ENCODE assay signal across 23 cellular contexts in genomic region chr1:62184291-62184690, GRCh38. TPM values are rescaled to one million over a fixed set of nuclear protein-coding genes. Genes with fewer than 3 reads are reported as not detected.
DNase-seq lines count a peak whose midpoint lies in the region; ATAC-seq and TF ChIP-seq lines count a peak whose summit lies in the region.
"Had no signal": no experiment of that assay in that cellular context is flagged by ENCODE, and none has a peak within 500 bp of the region (broad histone marks: within the 10 kb centered on the region; RNA-seq: fewer than 3 reads in every experiment).

No MANE protein-coding gene starts in this region.

- no peaks in the 10 kb centered on the region for H3K9me2 ChIP-seq in GM23338 (ENCODE audit: insufficient read depth)

- DNase-seq in NCI-H82 (lab: John Stamatoyannopoulos, UW): peak; percentile 54
- DNase-seq in NCI-H82 treated with DMSO at 0.1 percent for 48 hours (lab: John Stamatoyannopoulos, UW; ENCODE audit: unreplicated experiment): no peak
- DNase-seq in GM23338 (ENCODE audit: low spot score): no peak
- DNase-seq in WERI-Rb-1: peak; percentile 74
- DNase-seq in endodermal cell: peak; percentile 33
- DNase-seq in T-helper 1 cell: no peak
- no peak for DNase-seq in GM10248 (ENCODE audit: extremely low spot score)
- DNase-seq: 8988T; ACHN; AML-193; BE2C; CD4-positive, alpha-beta T cell; CD8-positive, alpha-beta memory T cell; DMS153; DND-41; GOT3; H7 had no signal

- H3K79me2 ChIP-seq in GM23338 (replicated peaks; ENCODE audit: insufficient read depth): no peaks in the 10 kb centered on the region

- H3K4me3 ChIP-seq in GM23338 (no peak overlapping the region), WERI-Rb-1 (ENCODE audit: low read depth, low read length) (no peak overlapping the region), endodermal cell (ENCODE audit: low read length) (no peak overlapping the region)
- H3K4me3 ChIP-seq: A549; BLaER1 treated with 17β-estradiol and CSF1 and Interleukin-3, amounts not matched to agents 10 nM and 100 nM; GM12878 had no signal

- H3K27me3 ChIP-seq in GM23338 (ENCODE audit: insufficient read depth) (no peaks in the 10 kb centered on the region), WERI-Rb-1 (ENCODE audit: insufficient read depth, low read depth, severe bottlenecking) (no peaks in the 10 kb centered on the region), endodermal cell (ENCODE audit: control insufficient read depth, insufficient read depth, low read length, poor library complexity, severe bottlenecking) (no peaks in the 10 kb centered on the region)
- H3K27me3 ChIP-seq: BE2C; BLaER1 treated with 17β-estradiol and CSF1 and Interleukin-3, amounts not matched to agents 10 nM and 100 nM had no signal

- H4K20me1 ChIP-seq in GM23338 (replicated peaks; ENCODE audit: insufficient read depth): no peaks in the 10 kb centered on the region
- H4K20me1 ChIP-seq: BLaER1 treated with 17β-estradiol and CSF1 and Interleukin-3, amounts not matched to agents 10 nM and 100 nM had no signal

- no peak overlapping the region for H3K4me2 ChIP-seq in GM23338
- H3K4me2 ChIP-seq: A549; BLaER1 treated with 17β-estradiol and CSF1 and Interleukin-3, amounts not matched to agents 10 nM and 100 nM had no signal

- ATAC-seq in GM23338 (no peak), HG02642 (IDR thresholded peaks at IDR 0.05; ENCODE audit: poor library complexity, unreplicated experiment) (no peak)
- ATAC-seq: A549, GM12878, HCT116 had no signal

- no peaks in the 10 kb centered on the region for H3K9me3 Mint-ChIP-seq in GM23338
- no peaks in the 10 kb centered on the region for H3K9me3 Mint-ChIP-seq in endodermal cell
- H3K9me3 Mint-ChIP-seq: CD4-positive, alpha-beta T cell; CD8-positive, alpha-beta memory T cell had no signal

- no peaks in the 10 kb centered on the region; the same call in 1 of the 2 replicates for H3F3A ChIP-seq in GM23338 (replicated peaks; ENCODE audit: low read depth)

- H2AFZ ChIP-seq in GM23338: no peak overlapping the region

- H3K27ac Mint-ChIP-seq in GM23338 (no peak overlapping the region; the same call in 1 of the 2 replicates), endodermal cell (no peak overlapping the region)
- H3K27ac Mint-ChIP-seq: CD4-positive, alpha-beta T cell; CD8-positive, alpha-beta memory T cell had no signal

- POLR2A ChIA-PET in GM10248 (lab: Yijun Ruan, JAX): no interaction called here

- TF ChIP-seq CTCF in GM23338 (conservative IDR thresholded peaks at IDR 0.05; ENCODE audit: low read depth in 2 of 2) (no peak), WERI-Rb-1 (IDR thresholded peaks at IDR 0.05; ENCODE audit: low read depth, low read length) (no peak), endodermal cell (conservative IDR thresholded peaks at IDR 0.05) (no peak), GM10248 (IDR thresholded peaks at IDR 0.05; ENCODE audit: control extremely low read depth, extremely low read depth, low read depth, missing control alignments) (no peak)

- H3K4me1 Mint-ChIP-seq in GM23338: peaks cover 53% of the 10 kb centered on the region
- peaks cover 40% of the 10 kb centered on the region for H3K4me1 Mint-ChIP-seq in endodermal cell
- H3K4me1 Mint-ChIP-seq: CD14-positive monocyte; CD8-positive, alpha-beta memory T cell had no signal

- H3K36me3 ChIP-seq in GM23338 (ENCODE audit: insufficient read depth) (no peaks in the 10 kb centered on the region), WERI-Rb-1 (no peaks in the 10 kb centered on the region), endodermal cell (ENCODE audit: control insufficient read depth, insufficient read depth, low read length) (no peaks in the 10 kb centered on the region)
- H3K36me3 ChIP-seq: BE2C; BLaER1 treated with 17β-estradiol and CSF1 and Interleukin-3, amounts not matched to agents 10 nM and 100 nM had no signal

- H3K27me3 Mint-ChIP-seq in GM23338 (ENCODE audit: insufficient read depth, low read depth, poor library complexity) (peaks cover 2% of the 10 kb centered on the region), endodermal cell (ENCODE audit: insufficient read depth) (no peaks in the 10 kb centered on the region)
- H3K27me3 Mint-ChIP-seq: CD4-positive, alpha-beta T cell had no signal

- H3K4me1 ChIP-seq in GM23338 (ENCODE audit: insufficient read depth): peaks cover 47% of the 10 kb centered on the region
- H3K4me1 ChIP-seq in endodermal cell (ENCODE audit: control insufficient read depth, insufficient read depth, low read length): peaks cover 3% of the 10 kb centered on the region
- H3K4me1 ChIP-seq: A549; BE2C; BLaER1 treated with 17β-estradiol and CSF1 and Interleukin-3, amounts not matched to agents 10 nM and 100 nM had no signal

- peak overlapping the region; percentile 96; the same call in 1 of the 2 replicates for H3K27ac ChIP-seq in GM23338 (ENCODE audit: low read depth)
- peak overlapping the region; percentile 98 for H3K27ac ChIP-seq in WERI-Rb-1
- no peak overlapping the region for H3K27ac ChIP-seq in endodermal cell (ENCODE audit: low read depth, low read length)
- H3K27ac ChIP-seq: A549; BLaER1 treated with 17β-estradiol and CSF1 and Interleukin-3, amounts not matched to agents 10 nM and 100 nM had no signal

- H3K4me3 Mint-ChIP-seq in GM23338 (no peak overlapping the region), endodermal cell (no peak overlapping the region)
- H3K4me3 Mint-ChIP-seq: CD14-positive monocyte; CD4-positive, alpha-beta T cell; CD8-positive, alpha-beta memory T cell had no signal

- no peaks in the 10 kb centered on the region for H3K36me3 Mint-ChIP-seq in GM23338 (ENCODE audit: low read depth)
- H3K36me3 Mint-ChIP-seq in endodermal cell (ENCODE audit: low read depth): no peaks in the 10 kb centered on the region
- H3K36me3 Mint-ChIP-seq: CD14-positive monocyte; CD8-positive, alpha-beta memory T cell had no signal

- H3K9ac ChIP-seq in endodermal cell (ENCODE audit: extremely low read depth, low read length, poor library complexity, severe bottlenecking): no peak overlapping the region
- H3K9ac ChIP-seq: BLaER1 treated with 17β-estradiol and CSF1 and Interleukin-3, amounts not matched to agents 10 nM and 100 nM had no signal

- WGBS in endodermal cell (ENCODE audit: insufficient coverage in 1 of 2, insufficient read length in 1 of 2), 2 experiments: 75 to 88% methylated on average over 5 to 8 of the region's 8 CpGs

- CTCF ChIA-PET in GM10248 (lab: Yijun Ruan, JAX): interaction anchor here (1.1 to 3.2 kb wide), 4 partner anchors 9 to 207 kb away, joined by 3 to 23 read pairs (median 3); no protein-coding TSS in a partner anchor

- H3K9me3 ChIP-seq in WERI-Rb-1 (ENCODE audit: severe bottlenecking) (no peaks in the 10 kb centered on the region), endodermal cell (ENCODE audit: control insufficient read depth, low read length) (no peaks in the 10 kb centered on the region)
- H3K9me3 ChIP-seq: A549; BE2C; BLaER1 treated with 17β-estradiol and CSF1 and Interleukin-3, amounts not matched to agents 10 nM and 100 nM had no signal

TF ChIP-seq in GM23338, 12 proteins besides CTCF, POLR2A, EP300 and RAD21 (continues in another document):
- TF ChIP-seq JUNB (IDR thresholded peaks at IDR 0.05; ENCODE audit: unreplicated experiment) (no peak), CREB1 (CRISPR knock-in tag; IDR thresholded peaks at IDR 0.05; ENCODE audit: low read depth) (no peak), ETS1 (IDR thresholded peaks at IDR 0.05) (no peak), ZNF331 (CRISPR knock-in tag; IDR thresholded peaks at IDR 0.05; ENCODE audit: low read depth) (no peak), POLR2AphosphoS5 (IDR thresholded peaks at IDR 0.05; ENCODE audit: low read depth) (no peak), EZH2 (IDR thresholded peaks at IDR 0.05; ENCODE audit: low read depth, unreplicated experiment) (no peak), REST (IDR thresholded peaks at IDR 0.05; ENCODE audit: unreplicated experiment) (no peak)

RNA-seq across cellular contexts. Expression of gene L1TD1, which starts 10.4 kb away (rescaled TPM):
- 280 and 283 TPM in 2 replicates for total RNA-seq in GM23338 (2014; rRNA removed; shearing (Covaris generic))
- polyA plus RNA-seq in GM23338 (2016; fragmentation: Nextera tagmentation; extraction: Ambion mirVana): 509 and 628 TPM in 2 replicates
- 100 to 1,000 TPM in 1 of 2 donors, 10 to 100 TPM in 1; 66.7 to 200 TPM for total RNA-seq in endodermal cell
- polyA plus RNA-seq in endodermal cell (2013, experiment 1 of 2): 29.5 TPM
- polyA plus RNA-seq in endodermal cell (2013, experiment 2 of 2): 26.1 TPM
- total RNA-seq: CD8-positive, alpha-beta memory T cell had no signal
- polyA plus RNA-seq: A549; CD8-positive, alpha-beta memory T cell had no signal

Comparison
In these comparisons a context has a peak if more than half of its experiments do, and no peak if none do; other contexts are left out.
1. DNase-seq: peak in NCI-H82 (single experiment), WERI-Rb-1 (single experiment) and endodermal cell (single experiment); none in NCI-H82 treated with DMSO at 0.1 percent for 48 hours (single experiment), GM23338 (single experiment), T-helper 1 cell (0 of 5) and GM10248 (single experiment).